8 cellular contexts compared by ENCODE assay signal in the genomic region with DNA sequence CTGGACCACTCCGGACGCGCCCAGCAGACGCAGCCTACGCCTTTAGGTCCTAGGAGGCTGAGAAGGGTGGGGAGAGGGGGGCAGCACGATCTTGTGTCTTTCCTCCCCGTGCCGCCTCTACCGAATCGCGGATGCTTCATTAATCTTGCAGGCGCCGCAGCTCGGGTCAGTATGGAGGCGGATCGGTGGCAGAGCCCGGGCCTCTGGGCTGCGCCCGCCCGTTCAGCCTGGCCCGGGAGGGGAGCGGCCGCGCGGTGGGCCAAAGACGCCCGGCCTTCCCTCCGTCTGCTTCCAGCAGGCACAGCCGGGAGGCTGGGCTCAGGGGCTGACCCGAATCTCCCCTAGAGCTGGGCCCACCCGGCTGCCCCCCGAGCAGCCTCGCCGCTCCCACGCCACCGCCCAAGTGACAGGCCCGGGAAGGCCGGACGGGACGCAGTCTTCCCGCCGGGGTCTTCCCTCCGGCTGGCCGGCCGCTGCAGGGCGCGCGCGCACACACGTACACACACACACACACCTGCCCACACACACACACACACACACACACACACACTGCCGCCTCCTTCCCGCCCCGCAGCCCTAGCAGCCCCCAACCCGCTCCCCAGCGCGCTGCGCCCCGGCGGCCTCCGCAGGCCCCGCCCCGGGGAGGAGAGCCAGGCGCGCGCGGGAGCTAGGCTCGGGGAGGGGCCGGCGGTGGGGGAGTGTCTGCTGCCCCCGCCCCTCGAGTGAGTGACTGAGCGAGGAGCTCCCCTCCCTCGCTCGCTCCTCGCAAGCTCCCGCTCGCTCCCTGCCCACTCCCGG. TPM values are rescaled to one million over a fixed set of nuclear protein-coding genes. Genes with fewer than 3 reads are reported as not detected.
A peak's percentile ranks its signal among the peaks of the same experiment; 100 is the strongest.
DNase-seq lines count a peak whose midpoint lies in the region; ATAC-seq and TF ChIP-seq lines count a peak whose summit lies in the region.

A gene with protein sequence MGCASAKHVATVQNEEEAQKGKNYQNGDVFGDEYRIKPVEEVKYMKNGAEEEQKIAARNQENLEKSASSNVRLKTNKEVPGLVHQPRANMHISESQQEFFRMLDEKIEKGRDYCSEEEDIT (plus strand): TSS at position 759 of the 798 bp plus-strand sequence. CDS start 90,481 bp downstream, outside the sequence.

- DNase-seq in NOMO-1 treated with DMSO at 0.1 percent for 48 hours (lab: John Stamatoyannopoulos, UW; ENCODE audit: unreplicated experiment) (peak; percentile 30), endothelial cell (ENCODE audit: low spot score) (peak; percentile 88)
- peak; percentile 73 for DNase-seq in activated CD8-positive, alpha-beta memory T cell treated with anti-CD3 and anti-CD28 coated beads, Interleukin-2, amount 50 U/mL, for 4 hours
- peak; percentile 30 for DNase-seq in stimulated activated CD8-positive, alpha-beta memory T cell treated with anti-CD3 and anti-CD28 coated beads, Interleukin-15, amount 100 ng/mL, for 1 hour (ENCODE audit: low read depth)

- peak within 1 kb of the TSS; percentile 79 to 97 (median 95) for H3K4me2 ChIP-seq in BLaER1 treated with 17β-estradiol and CSF1 and Interleukin-3, amounts not matched to agents 10 nM and 100 nM

- H3K4me1 Mint-ChIP-seq in endothelial cell (ENCODE audit: unreplicated experiment): peaks cover 14% of the 10 kb centered on the region

- peak within 1 kb of the TSS; percentile 74 to 92 (median 78) for H3K4me3 ChIP-seq in BLaER1 treated with 17β-estradiol and CSF1 and Interleukin-3, amounts not matched to agents 10 nM and 100 nM
- H3K4me3 ChIP-seq in mesodermal cell (ENCODE audit: extremely low read depth, insufficient read depth, low read length, poor library complexity, severe bottlenecking): peak within 1 kb of the TSS; percentile 91

- peaks cover 0 to 27% (median 0%) of the 10 kb centered on the region in 11 experiments; a peak in 4 of 22 replicates for H4K20me1 ChIP-seq in BLaER1 treated with 17β-estradiol and CSF1 and Interleukin-3, amounts not matched to agents 10 nM and 100 nM

- H3K27ac ChIP-seq in BLaER1 treated with 17β-estradiol and CSF1 and Interleukin-3, amounts not matched to agents 10 nM and 100 nM: peak within 1 kb of the TSS; percentile 52 to 77 (median 67); a peak in 21 of 22 replicates
- H3K27ac ChIP-seq in mesodermal cell (ENCODE audit: low read depth, low read length, severe bottlenecking): peak within 1 kb of the TSS; percentile 64

- H3K36me3 Mint-ChIP-seq in endothelial cell (ENCODE audit: low read depth, unreplicated experiment): peaks cover 6% of the 10 kb centered on the region

- H3K9ac ChIP-seq in BLaER1 treated with 17β-estradiol and CSF1 and Interleukin-3, amounts not matched to agents 10 nM and 100 nM: peak within 1 kb of the TSS; percentile 74 to 84 (median 81)

- peaks cover 8 to 38% (median 17%) of the 10 kb centered on the region in 10 experiments; a peak in 18 of 20 replicates for H3K4me1 ChIP-seq in BLaER1 treated with 17β-estradiol and CSF1 and Interleukin-3, amounts not matched to agents 10 nM and 100 nM
- peaks cover 5% of the 10 kb centered on the region for H3K4me1 ChIP-seq in mesodermal cell (ENCODE audit: control insufficient read depth, insufficient read depth, low read length, poor library complexity, severe bottlenecking)

- H3K4me3 Mint-ChIP-seq in endothelial cell (ENCODE audit: unreplicated experiment): peak within 1 kb of the TSS; percentile 94

- H3K27me3 ChIP-seq in BLaER1 treated with 17β-estradiol and CSF1 and Interleukin-3, amounts not matched to agents 10 nM and 100 nM: peaks cover 16 to 57% (median 54%) of the 10 kb centered on the region in 11 experiments; a peak in 21 of 22 replicates

- ATAC-seq in GM19395 (IDR thresholded peaks at IDR 0.05; ENCODE audit: unreplicated experiment): peak; percentile 82
- ATAC-seq in HG03565 (IDR thresholded peaks at IDR 0.05; ENCODE audit: unreplicated experiment): peak; percentile 58

- H3K27me3 Mint-ChIP-seq in endothelial cell (ENCODE audit: unreplicated experiment): peaks cover 13% of the 10 kb centered on the region

- H3K9me3 Mint-ChIP-seq in endothelial cell (ENCODE audit: unreplicated experiment): no peaks in the 10 kb centered on the region

- peak within 1 kb of the TSS; percentile 61 for H3K27ac Mint-ChIP-seq in endothelial cell (ENCODE audit: unreplicated experiment)

- no peak for TF ChIP-seq CTCF in endothelial cell (IDR thresholded peaks at IDR 0.05; ENCODE audit: unreplicated experiment)

- no peaks in the 10 kb centered on the region for H3K36me3 ChIP-seq in BLaER1 treated with 17β-estradiol and CSF1 and Interleukin-3, amounts not matched to agents 10 nM and 100 nM
- H3K36me3 ChIP-seq in mesodermal cell (ENCODE audit: control insufficient read depth, insufficient read depth, low read length): no peaks in the 10 kb centered on the region

- H3K9me3 ChIP-seq in BLaER1 treated with 17β-estradiol and CSF1 and Interleukin-3, amounts not matched to agents 10 nM and 100 nM (replicated peaks in 1 of 11): no peaks in the 10 kb centered on the region
- H3K9me3 ChIP-seq in mesodermal cell (ENCODE audit: control insufficient read depth, low read length): no peaks in the 10 kb centered on the region

- WGBS in mesodermal cell (ENCODE audit: insufficient coverage in 2 of 2), 2 experiments: 0 to 1% methylated on average over 21 to 47 of the region's 78 CpGs

RNA-seq across cellular contexts. Expression of the gene that starts here (rescaled TPM):
- 7.5 TPM for total RNA-seq in endothelial cell (ENCODE audit: unreplicated experiment)
- polyA plus RNA-seq in mesodermal cell (2013, experiment 1 of 2): 31.3 TPM
- polyA plus RNA-seq in mesodermal cell (2013, experiment 2 of 2): 42.2 TPM

Comparison
In these comparisons a context has a peak if more than half of its experiments do, and no peak if none do; other contexts are left out.
1. Peak in every context shown above with its lines: DNase-seq, ATAC-seq, H3K4me3 ChIP-seq and H3K27ac ChIP-seq.
2. DNase-seq: peak in every context shown above with its lines; median percentile 88 in endothelial cell; 73 in activated CD8-positive, alpha-beta memory T cell treated with anti-CD3 and anti-CD28 coated beads, Interleukin-2, amount 50 U/mL, for 4 hours; 30 in NOMO-1 treated with DMSO at 0.1 percent for 48 hours; 30 in stimulated activated CD8-positive, alpha-beta memory T cell treated with anti-CD3 and anti-CD28 coated beads, Interleukin-15, amount 100 ng/mL, for 1 hour.